26 cellular contexts compared by ENCODE assay signal in the genomic region with DNA sequence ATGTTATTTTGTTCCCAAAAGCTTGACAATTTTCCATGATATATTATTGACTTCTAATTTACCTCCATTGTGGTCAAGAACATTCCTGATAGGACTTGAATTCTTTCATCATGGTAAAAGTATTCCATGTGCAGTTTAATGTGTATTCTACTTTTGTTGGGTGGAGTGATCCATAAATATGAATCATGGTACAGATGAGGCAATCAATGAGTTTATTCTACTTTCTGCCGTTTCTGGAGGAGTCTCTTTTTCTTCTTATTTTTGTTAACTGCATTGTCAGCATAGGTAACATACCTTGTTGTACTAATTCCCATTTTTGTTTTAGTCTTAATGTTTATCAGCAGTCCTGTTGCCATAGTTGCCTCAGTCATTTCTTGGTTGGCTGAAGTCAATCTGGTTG.
DNase-seq lines count a peak whose midpoint lies in the region; ATAC-seq and TF ChIP-seq lines count a peak whose summit lies in the region.
"Had no signal": no experiment of that assay in that cellular context is flagged by ENCODE, and none has a peak within 500 bp of the region (broad histone marks: within the 10 kb centered on the region; RNA-seq: fewer than 3 reads in every experiment).

No MANE protein-coding gene starts in this region.

- H3K4me1 ChIP-seq in breast epithelium (no peaks in the 10 kb centered on the region), right lobe of liver (peaks cover 0 to 4% (median 0%) of the 10 kb centered on the region in 4 donors), mesenchymal stem cell (ENCODE audit: control insufficient read depth, insufficient read depth, low read depth, low read length) (no peaks in the 10 kb centered on the region)

- H3K79me1 ChIP-seq in mesenchymal stem cell (replicated peaks; ENCODE audit: low read length, poor library complexity, severe bottlenecking): peaks cover 5% of the 10 kb centered on the region

- H3K36me3 ChIP-seq in breast epithelium (no peaks in the 10 kb centered on the region), right lobe of liver (no peaks in the 10 kb centered on the region), mesenchymal stem cell (ENCODE audit: control insufficient read depth in 1 of 2, insufficient read depth in 2 of 2, low read depth in 1 of 2, low read length in 2 of 2) (peaks cover 0 to 8% of the 10 kb centered on the region in 2 experiments)
- H3K36me3 ChIP-seq: ascending aorta, gastrocnemius medialis, suprapubic skin had no signal

- no peak overlapping the region for H2AFZ ChIP-seq in mesenchymal stem cell (ENCODE audit: low read depth, low read length)

- H3K14ac ChIP-seq in mesenchymal stem cell (ENCODE audit: low read length in 2 of 2): no peak overlapping the region

- H3K18ac ChIP-seq in mesenchymal stem cell (ENCODE audit: low read depth in 1 of 2, low read length in 2 of 2): no peak overlapping the region

- H3K4me1 Mint-ChIP-seq in MCF 10A (ENCODE audit: insufficient read depth, unreplicated experiment): peaks cover 19% of the 10 kb centered on the region
- peaks cover 30% of the 10 kb centered on the region for H3K4me1 Mint-ChIP-seq in activated CD8-positive, alpha-beta T cell treated with anti-CD3 and anti-CD28 coated beads, Interleukin-2, amount 10 ng/mL, durations not matched to agents 7 days and 5 days (ENCODE audit: low read depth)
- H3K4me1 Mint-ChIP-seq: H9 had no signal

- no peak overlapping the region for H3K4me3 Mint-ChIP-seq in MCF 10A (ENCODE audit: unreplicated experiment)
- no peak overlapping the region for H3K4me3 Mint-ChIP-seq in activated CD8-positive, alpha-beta T cell treated with anti-CD3 and anti-CD28 coated beads, Interleukin-2, amount 10 ng/mL, durations not matched to agents 7 days and 5 days
- H3K4me3 Mint-ChIP-seq: activated CD4-positive, alpha-beta memory T cell treated with anti-CD3 and anti-CD28 coated beads, Interleukin-2, amount 10 ng/mL, durations not matched to agents 7 days and 5 days; activated naive CD8-positive, alpha-beta T cell; CD4-positive, alpha-beta T cell; H9; memory B cell had no signal

- H3K23ac ChIP-seq in mesenchymal stem cell (ENCODE audit: low read length in 2 of 2): no peak overlapping the region

- H3K27ac ChIP-seq in breast epithelium (no peak overlapping the region), right lobe of liver (no peak overlapping the region), mesenchymal stem cell (ENCODE audit: low read length, poor library complexity, severe bottlenecking) (no peak overlapping the region)
- H3K27ac ChIP-seq: 22Rv1, ascending aorta, dorsolateral prefrontal cortex, gastrocnemius medialis, suprapubic skin had no signal

- POLR2A ChIA-PET in MCF 10A (lab: Yijun Ruan, JAX): interaction anchor here (0.6 to 0.8 kb wide), 3 partner anchors 28 to 1371 kb away, joined by 3 to 4 read pairs (median 3); no protein-coding TSS in a partner anchor
- POLR2A ChIA-PET in activated CD8-positive, alpha-beta T cell treated with anti-CD3 and anti-CD28 coated beads, Interleukin-2, amount 10 ng/mL, durations not matched to agents 7 days and 5 days (lab: Charles Lee): no interaction called here

- no peak overlapping the region for H4K91ac ChIP-seq in mesenchymal stem cell (ENCODE audit: low read length)

- CTCF ChIA-PET in MCF 10A (lab: Yijun Ruan, JAX): interaction anchor here (0.6 to 0.7 kb wide), 2 partner anchors 241 to 1151 kb away, joined by 3 read pairs; no protein-coding TSS in a partner anchor
- CTCF ChIA-PET in activated CD8-positive, alpha-beta T cell treated with anti-CD3 and anti-CD28 coated beads, Interleukin-2, amount 10 ng/mL, durations not matched to agents 7 days and 5 days (lab: Charles Lee): no interaction called here

- H3K9me3 Mint-ChIP-seq in MCF 10A (ENCODE audit: unreplicated experiment): no peaks in the 10 kb centered on the region
- H3K9me3 Mint-ChIP-seq in activated CD8-positive, alpha-beta T cell treated with anti-CD3 and anti-CD28 coated beads, Interleukin-2, amount 10 ng/mL, durations not matched to agents 7 days and 5 days (ENCODE audit: insufficient read depth): peaks cover 7% of the 10 kb centered on the region
- H3K9me3 Mint-ChIP-seq: activated CD4-positive, alpha-beta memory T cell treated with anti-CD3 and anti-CD28 coated beads, Interleukin-2, amount 10 ng/mL, durations not matched to agents 7 days and 5 days; CD4-positive, alpha-beta T cell; H9; memory B cell had no signal

- H3K4me3 ChIP-seq in breast epithelium: no peak overlapping the region
- H3K4me3 ChIP-seq in fibroblast of the aortic adventitia (ENCODE audit: low read depth, low read length): no peak overlapping the region
- no peak overlapping the region for H3K4me3 ChIP-seq in right lobe of liver
- no peak overlapping the region for H3K4me3 ChIP-seq in mesenchymal stem cell (ENCODE audit: insufficient read depth in 1 of 2, low read depth in 1 of 2, low read length in 2 of 2)
- H3K4me3 ChIP-seq: ascending aorta, dorsolateral prefrontal cortex, gastrocnemius medialis, suprapubic skin had no signal

- no TSS peak for BruUV-seq in MCF 10A (replicated peaks; lab: Mats Ljungman, UMichigan)

- H2BK5ac ChIP-seq in mesenchymal stem cell (ENCODE audit: low read depth, low read length, poor library complexity, severe bottlenecking): no peak overlapping the region

- H2BK12ac ChIP-seq in mesenchymal stem cell (ENCODE audit: low read length in 2 of 2): no peak overlapping the region

- H4K8ac ChIP-seq in mesenchymal stem cell (ENCODE audit: low read length): no peak overlapping the region

- no peaks in the 10 kb centered on the region for H3K27me3 Mint-ChIP-seq in MCF 10A (ENCODE audit: insufficient read depth, unreplicated experiment)
- no peaks in the 10 kb centered on the region for H3K27me3 Mint-ChIP-seq in activated CD8-positive, alpha-beta T cell treated with anti-CD3 and anti-CD28 coated beads, Interleukin-2, amount 10 ng/mL, durations not matched to agents 7 days and 5 days (ENCODE audit: low read depth)
- H3K27me3 Mint-ChIP-seq: activated CD4-positive, alpha-beta memory T cell treated with anti-CD3 and anti-CD28 coated beads, Interleukin-2, amount 10 ng/mL, durations not matched to agents 7 days and 5 days; activated naive CD8-positive, alpha-beta T cell; CD4-positive, alpha-beta T cell; memory B cell had no signal

- no peak overlapping the region for H2AK5ac ChIP-seq in mesenchymal stem cell (ENCODE audit: low read length, severe bottlenecking)

- no peak overlapping the region for H3K9ac ChIP-seq in mesenchymal stem cell (ENCODE audit: low read length)

- peaks cover 20% of the 10 kb centered on the region for H3K36me3 Mint-ChIP-seq in MCF 10A (ENCODE audit: insufficient read depth, unreplicated experiment)
- H3K36me3 Mint-ChIP-seq in activated CD8-positive, alpha-beta T cell treated with anti-CD3 and anti-CD28 coated beads, Interleukin-2, amount 10 ng/mL, durations not matched to agents 7 days and 5 days (ENCODE audit: low read depth): peaks cover 32% of the 10 kb centered on the region

- 92% methylated on average over 1 of the region's 1 CpG for WGBS in right lobe of liver (ENCODE audit: insufficient coverage, low coverage, low lambda C conversion rate, missing lambda C conversion rate)
- no CpG with 5 or more reads among the region's 1 CpG for WGBS in mesenchymal stem cell

- ATAC-seq in right lobe of liver: no peak
- no peak for ATAC-seq in activated CD8-positive, alpha-beta T cell treated with anti-CD3 and anti-CD28 coated beads, Interleukin-2, amount 10 ng/mL, durations not matched to agents 7 days and 5 days
- ATAC-seq in HG03432 (IDR thresholded peaks at IDR 0.05; ENCODE audit: unreplicated experiment): no peak
- ATAC-seq: gastrocnemius medialis had no signal

- H3K9me3 ChIP-seq in breast epithelium: no peaks in the 10 kb centered on the region
- no peaks in the 10 kb centered on the region for H3K9me3 ChIP-seq in right lobe of liver
- H3K9me3 ChIP-seq in mesenchymal stem cell (ENCODE audit: control insufficient read depth, low read length): no peaks in the 10 kb centered on the region
- H3K9me3 ChIP-seq: ascending aorta, gastrocnemius medialis, suprapubic skin had no signal

- H2BK120ac ChIP-seq in mesenchymal stem cell (ENCODE audit: low read depth, low read length): no peak overlapping the region

- H2BK15ac ChIP-seq in mesenchymal stem cell (ENCODE audit: low read depth, poor library complexity, severe bottlenecking): no peak overlapping the region

- peak overlapping the region; percentile 54 for H3K27ac Mint-ChIP-seq in MCF 10A (ENCODE audit: low read depth, unreplicated experiment)
- no peak overlapping the region for H3K27ac Mint-ChIP-seq in activated CD8-positive, alpha-beta T cell treated with anti-CD3 and anti-CD28 coated beads, Interleukin-2, amount 10 ng/mL, durations not matched to agents 7 days and 5 days
- H3K27ac Mint-ChIP-seq: activated CD4-positive, alpha-beta memory T cell treated with anti-CD3 and anti-CD28 coated beads, Interleukin-2, amount 10 ng/mL, durations not matched to agents 7 days and 5 days; activated naive CD8-positive, alpha-beta T cell; CD4-positive, alpha-beta T cell; H9 had no signal

- no peak overlapping the region for H3K4me2 ChIP-seq in mesenchymal stem cell (ENCODE audit: low read length, poor library complexity, severe bottlenecking)

- H3K27me3 ChIP-seq in breast epithelium (no peaks in the 10 kb centered on the region), right lobe of liver (no peaks in the 10 kb centered on the region), mesenchymal stem cell (ENCODE audit: control insufficient read depth in 1 of 2, insufficient read depth in 1 of 2, low read length in 2 of 2) (no peaks in the 10 kb centered on the region)
- H3K27me3 ChIP-seq: ascending aorta, dorsolateral prefrontal cortex, gastrocnemius medialis, suprapubic skin had no signal

- TF ChIP-seq CTCF in MCF 10A (IDR thresholded peaks at IDR 0.05; ENCODE audit: unreplicated experiment): no peak
- TF ChIP-seq CTCF in breast epithelium (IDR thresholded peaks at IDR 0.05): no peak
- TF ChIP-seq CTCF in fibroblast of the aortic adventitia (IDR thresholded peaks at IDR 0.05; ENCODE audit: insufficient read depth, low read length): no peak
- no peak for TF ChIP-seq CTCF in right lobe of liver (IDR thresholded peaks at IDR 0.05)

- DNase-seq in MCF 10A (ENCODE audit: unreplicated experiment): peak; percentile 10
- no peak for DNase-seq in breast epithelium (ENCODE audit: low spot score in 2 of 2)
- DNase-seq in astrocyte of the hippocampus (ENCODE audit: low read depth, low spot score): peak; percentile 11
- DNase-seq in fibroblast of the aortic adventitia (ENCODE audit: low read depth): peak; percentile 26
- DNase-seq in right lobe of liver: no peak
- DNase-seq in activated CD8-positive, alpha-beta T cell treated with anti-CD3 and anti-CD28 coated beads, Interleukin-2, amount 10 ng/mL, durations not matched to agents 7 days and 5 days: no peak
- no peak for DNase-seq in mesenchymal stem cell
- DNase-seq: activated CD4-positive, alpha-beta memory T cell treated with anti-CD3 and anti-CD28 coated beads, Interleukin-2, amount 10 ng/mL, durations not matched to agents 7 days and 5 days; activated CD4-positive, alpha-beta T cell treated with anti-CD3 and anti-CD28 coated beads for 1 hour; AML-193; CD4-positive, alpha-beta T cell; cerebellar nuclear complex; dorsolateral prefrontal cortex; gastrocnemius medialis; H9; NCI-H1436 treated with DMSO at 0.1 percent for 48 hours; NCI-H2107; NCI-H524; SHP77; stimulated activated naive CD4-positive, alpha-beta T cell had no signal

- TF ChIP-seq POLR2A in breast epithelium (IDR thresholded peaks at IDR 0.05) (no peak), right lobe of liver (IDR thresholded peaks at IDR 0.05) (no peak)

- H3K4ac ChIP-seq in mesenchymal stem cell (ENCODE audit: low read depth in 1 of 2, low read length in 2 of 2): no peak overlapping the region

- intact Hi-C loops in MCF 10A (cut with micrococcal nuclease) (no loop called here), breast epithelium (cut with DNase I; ENCODE audit: low total_unique reads) (no loop called here), right lobe of liver (cut with DNase I) (no loop called here)

Comparison
In these comparisons a context has a peak if more than half of its experiments do, and no peak if none do; other contexts are left out.
1. DNase-seq: peak in MCF 10A (single experiment), astrocyte of the hippocampus (single experiment) and fibroblast of the aortic adventitia (single experiment); none in breast epithelium (0 of 2), right lobe of liver (0 of 3), activated CD8-positive, alpha-beta T cell treated with anti-CD3 and anti-CD28 coated beads, Interleukin-2, amount 10 ng/mL, durations not matched to agents 7 days and 5 days (single experiment) and mesenchymal stem cell (single experiment).